In genomic region chr12:9813821-9814798, GRCh38 we compare ENCODE assay signal across 9 cellular contexts. TPM values are rescaled to one million over a fixed set of nuclear protein-coding genes. Genes with fewer than 3 reads are reported as not detected.
A peak's percentile ranks its signal among the peaks of the same experiment; 100 is the strongest.
DNase-seq lines count a peak whose midpoint lies in the region; ATAC-seq, FAIRE-seq and TF ChIP-seq lines count a peak whose summit lies in the region.
"Had no signal": no experiment of that assay in that cellular context is flagged by ENCODE, and none has a peak within 500 bp of the region (broad histone marks: within the 10 kb centered on the region; RNA-seq: fewer than 3 reads in every experiment).

No MANE protein-coding gene starts in this region.

- no peaks in the 10 kb centered on the region for H3K27me3 ChIP-seq in H1 (replicated peaks in 1 of 4; ENCODE audit: control insufficient read depth in 3 of 4, extremely low read depth in 1 of 4, insufficient read depth in 3 of 4, low read length in 3 of 4)

- ATAC-seq in HG02943 (IDR thresholded peaks at IDR 0.05; ENCODE audit: low read depth, unreplicated experiment): peak; percentile 83
- ATAC-seq in activated CD8-positive, alpha-beta T cell treated with anti-CD3 and anti-CD28 coated beads for 36 hours: peak; percentile 98

- no peak overlapping the region for H3K23ac ChIP-seq in H1 (ENCODE audit: insufficient read length)

- DNase-seq in NCI-H2171 treated with DMSO at 0.1 percent for 48 hours (lab: John Stamatoyannopoulos, UW) (peak; percentile 1), NCI-H2171 (lab: John Stamatoyannopoulos, UW) (no peak), NCI-H748 (lab: John Stamatoyannopoulos, UW; ENCODE audit: unreplicated experiment) (peak; percentile 53), H1 (ENCODE audit: low read depth in 1 of 2, low spot score in 2 of 2) (peak; percentile 70 to 98), mesothelial cell of epicardium (ENCODE audit: low spot score in 2 of 2, unreplicated experiment in 2 of 2) (peak in 1 of 2 experiments; percentile 72)
- DNase-seq in activated CD8-positive, alpha-beta T cell treated with anti-CD3 and anti-CD28 coated beads for 36 hours: peak; percentile 94
- peak; percentile 86 for DNase-seq in stimulated activated CD8-positive, alpha-beta memory T cell treated with anti-CD3 and anti-CD28 coated beads, Interleukin-4, amount 100 ng/mL, for 24 hours (ENCODE audit: low read depth)

- no peaks in the 10 kb centered on the region for H3K9me3 Mint-ChIP-seq in activated CD8-positive, alpha-beta T cell treated with anti-CD3 and anti-CD28 coated beads for 36 hours
- no peaks in the 10 kb centered on the region for H3K9me3 Mint-ChIP-seq in mesothelial cell of epicardium

- no peaks in the 10 kb centered on the region for H3K36me3 Mint-ChIP-seq in activated CD8-positive, alpha-beta T cell treated with anti-CD3 and anti-CD28 coated beads for 36 hours (ENCODE audit: low read depth)
- no peaks in the 10 kb centered on the region for H3K36me3 Mint-ChIP-seq in mesothelial cell of epicardium

- H3K4me1 Mint-ChIP-seq in activated CD8-positive, alpha-beta T cell treated with anti-CD3 and anti-CD28 coated beads for 36 hours (ENCODE audit: low read depth): peaks cover 14% of the 10 kb centered on the region
- no peaks in the 10 kb centered on the region for H3K4me1 Mint-ChIP-seq in mesothelial cell of epicardium

- peak overlapping the region; percentile 61 for H4K5ac ChIP-seq in H1 (ENCODE audit: insufficient read length, low read depth, low read length)

- H3K9ac ChIP-seq in H1 (replicated peaks in 1 of 4; ENCODE audit: extremely low read depth in 1 of 4, low read depth in 3 of 4, low read length in 3 of 4): no peak overlapping the region

- H3K4me3 ChIP-seq in H1 (ENCODE audit: extremely low read depth in 1 of 4, insufficient read depth in 2 of 4, low read depth in 3 of 4, low read length in 4 of 4): peak overlapping the region in 3 of 4 experiments; percentile 22 to 50 (median 34); a peak in 3 of 8 replicates

- peak overlapping the region; percentile 13 to 68 for H3K4me2 ChIP-seq in H1 (ENCODE audit: insufficient read depth in 1 of 2, low read depth in 2 of 2, low read length in 2 of 2)

- POLR2A ChIA-PET in activated CD8-positive, alpha-beta T cell treated with anti-CD3 and anti-CD28 coated beads for 36 hours (lab: Charles Lee): interaction anchor here (0.6 to 1.5 kb wide), 16 partner anchors 14 to 603 kb away, joined by 3 to 9 read pairs (median 3); partner anchors contain the start of gene CD69
- POLR2A ChIA-PET in H1 (lab: Charles Lee; ENCODE audit: partially characterized antibody): interaction anchor here (0.9 to 1.2 kb wide), 2 partner anchors 87 to 95 kb away, joined by 4 to 5 read pairs; no protein-coding TSS in a partner anchor

- no peak overlapping the region for H3K18ac ChIP-seq in H1 (ENCODE audit: extremely low read depth, low read length)

- no peak overlapping the region for H2AK5ac ChIP-seq in H1 (ENCODE audit: low read depth, low read length)

- H3K79me1 ChIP-seq in H1 (ENCODE audit: low read depth, low read length): no peaks in the 10 kb centered on the region

- H4K20me1 ChIP-seq in H1 (replicated peaks in 1 of 2; ENCODE audit: control insufficient read depth in 1 of 2, insufficient read depth in 2 of 2, low read length in 2 of 2): no peaks in the 10 kb centered on the region

- peak; percentile 94 for TF ChIP-seq CTCF in activated CD8-positive, alpha-beta T cell treated with anti-CD3 and anti-CD28 coated beads for 36 hours (IDR thresholded peaks at IDR 0.05)
- TF ChIP-seq CTCF in H1 (IDR thresholded peaks at IDR 0.05; ENCODE audit: control extremely low read depth in 1 of 3, insufficient read depth in 1 of 3, low read depth in 1 of 3, low read length in 3 of 3) (peak; percentile 94 to 98 (median 95)), mesothelial cell of epicardium (IDR thresholded peaks at IDR 0.05; ENCODE audit: unreplicated experiment) (peak; percentile 78)

- H3K36me3 ChIP-seq in H1 (ENCODE audit: control insufficient read depth in 2 of 4, insufficient read depth in 4 of 4, low read length in 3 of 4): no peaks in the 10 kb centered on the region

- peak; percentile 97 for TF ChIP-seq RAD21 in H1 (IDR thresholded peaks at IDR 0.05 in 1 of 2, conservative IDR thresholded peaks at IDR 0.05 in 1 of 2; ENCODE audit: low read depth in 2 of 2, low read length in 2 of 2)

- no peaks in the 10 kb centered on the region for H3K4me1 ChIP-seq in H1 (replicated peaks in 1 of 4; ENCODE audit: control insufficient read depth in 3 of 4, insufficient read depth in 4 of 4, low read length in 3 of 4)

- H3K23me2 ChIP-seq in H1 (ENCODE audit: low read depth, low read length): no peaks in the 10 kb centered on the region

- peak overlapping the region; percentile 55 for H3K27ac Mint-ChIP-seq in activated CD8-positive, alpha-beta T cell treated with anti-CD3 and anti-CD28 coated beads for 36 hours
- H3K27ac Mint-ChIP-seq in mesothelial cell of epicardium: no peak overlapping the region

- 53% methylated on average over 30 of the region's 32 CpGs; no CpG with 5 or more reads in 1 of the 2 experiments for WGBS in H1 (ENCODE audit: extremely low coverage in 1 of 2, insufficient coverage in 1 of 2, insufficient read length in 1 of 2, insufficient replicate concordance in 2 of 2, low coverage in 1 of 2, low lambda C conversion rate in 2 of 2, missing lambda C conversion rate in 1 of 2), 2 experiments

- no peak overlapping the region for H3K27ac ChIP-seq in H1 (ENCODE audit: low read depth, low read length)

- peak overlapping the region; percentile 72; the same call in 1 of the 2 replicates for H2BK12ac ChIP-seq in H1 (ENCODE audit: low read depth, low read length)

- H4K8ac ChIP-seq in H1 (ENCODE audit: extremely low read depth, insufficient read depth, low read length): peak overlapping the region; percentile 89

- H3K27me3 Mint-ChIP-seq in activated CD8-positive, alpha-beta T cell treated with anti-CD3 and anti-CD28 coated beads for 36 hours: peaks cover 4% of the 10 kb centered on the region
- peaks cover 9% of the 10 kb centered on the region for H3K27me3 Mint-ChIP-seq in mesothelial cell of epicardium (ENCODE audit: low read depth)

- no peak overlapping the region for H3K4ac ChIP-seq in H1 (replicated peaks; ENCODE audit: insufficient read length, low read depth, low read length)

- TF ChIP-seq EP300 in H1 (IDR thresholded peaks at IDR 0.05; ENCODE audit: borderline replicate concordance in 1 of 2, low read depth in 2 of 2, low read length in 2 of 2): no peak

- no peak overlapping the region for H3K56ac ChIP-seq in H1 (replicated peaks; ENCODE audit: insufficient read length, low read depth, low read length)

- H2BK5ac ChIP-seq in H1 (ENCODE audit: low read depth, low read length): peak overlapping the region; percentile 38; the same call in 1 of the 2 replicates

- no peaks in the 10 kb centered on the region for H3K79me2 ChIP-seq in H1 (ENCODE audit: control insufficient read depth in 1 of 2, insufficient read depth in 2 of 2, low read length in 2 of 2)

- no peak for TF ChIP-seq POLR2A in H1 (IDR thresholded peaks at IDR 0.05; ENCODE audit: control extremely low read depth in 1 of 2, low read depth in 2 of 2, low read length in 2 of 2)

- intact Hi-C loops in activated CD8-positive, alpha-beta T cell treated with anti-CD3 and anti-CD28 coated beads for 36 hours (cut with micrococcal nuclease): loop anchor here (1.0 to 5.0 kb wide), 3 partner anchors 53 to 328 kb away; partner anchors contain the start of gene CLEC2B

- H4K91ac ChIP-seq in H1 (replicated peaks; ENCODE audit: insufficient read length, low read length): peak overlapping the region; percentile 19

- H2BK15ac ChIP-seq in H1 (ENCODE audit: low read length): peak overlapping the region; percentile 61; the same call in 1 of the 2 replicates

- peak overlapping the region; percentile 82 for H2AFZ ChIP-seq in H1 (ENCODE audit: low read length)

- no peak overlapping the region for H3K14ac ChIP-seq in H1 (ENCODE audit: insufficient read length)

- peak overlapping the region; percentile 85 for H3K4me3 Mint-ChIP-seq in activated CD8-positive, alpha-beta T cell treated with anti-CD3 and anti-CD28 coated beads for 36 hours
- peak overlapping the region; percentile 32 for H3K4me3 Mint-ChIP-seq in mesothelial cell of epicardium

- H2BK20ac ChIP-seq in H1 (ENCODE audit: low read length): no peak overlapping the region

- H2BK120ac ChIP-seq in H1 (replicated peaks; ENCODE audit: low read depth, low read length): no peak overlapping the region

- peak; percentile 60 for FAIRE-seq in H1 (lab: Jason Lieb, UNC)
- FAIRE-seq: G401.6 had no signal

- CTCF ChIA-PET in activated CD8-positive, alpha-beta T cell treated with anti-CD3 and anti-CD28 coated beads for 36 hours (lab: Charles Lee): interaction anchor here (0.6 to 17.0 kb wide), 69 partner anchors 8 to 836 kb away, joined by 3 to 219 read pairs (median 4); partner anchors contain the start of genes CLEC12B, CLEC2A, CLEC2B and CLEC7A
- CTCF ChIA-PET in H1 (lab: Charles Lee; ENCODE audit: partially characterized antibody): interaction anchor here (0.6 to 9.2 kb wide), 41 partner anchors 9 to 339 kb away, joined by 3 to 108 read pairs (median 4); partner anchors contain the start of genes CLEC12B, CLEC1B and CLEC2A

- H3K9me3 ChIP-seq in H1 (ENCODE audit: insufficient read depth in 2 of 2, low read depth in 1 of 2, low read length in 1 of 2): no peaks in the 10 kb centered on the region

RNA-seq across cellular contexts. Expression of gene KLRF1, which starts 13.2 kb away (rescaled TPM):
- not detected for total RNA-seq in activated CD8-positive, alpha-beta T cell treated with anti-CD3 and anti-CD28 coated beads for 36 hours
- not detected in 2 replicates for total RNA-seq in H1 (2021; fragmentation: NEBNext Ultra II Directional; extraction: Animal tissue kit (Norgen Biotek cat#: 25700))
- not detected in 2 replicates for polyA plus RNA-seq in H1 (2011; rRNA removed)
- not detected for polyA plus RNA-seq in H1 (2011; cell fraction: cytosol; rRNA removed)
- not detected for polyA plus RNA-seq in H1 (2011; cell fraction: nucleus; rRNA removed)
- polyA plus RNA-seq in H1 (2012, experiment 1 of 2): not detected in 4 replicates
- not detected for polyA plus RNA-seq in H1 (2012, experiment 2 of 2)
- polyA plus RNA-seq in H1 (2013, experiment 1 of 2): not detected
- 0.09 TPM for polyA plus RNA-seq in H1 (2013, experiment 2 of 2)
- polyA minus RNA-seq in H1 (2011; rRNA and poly(A)+ RNA removed): not detected in 2 replicates
- polyA minus RNA-seq in H1 (2011; cell fraction: cytosol; rRNA and poly(A)+ RNA removed): not detected
- polyA minus RNA-seq in H1 (2011; cell fraction: nucleus; rRNA and poly(A)+ RNA removed): not detected
- total RNA-seq in mesothelial cell of epicardium: not detected in 3 replicates

RNA-seq across cellular contexts. Expression of gene CD69, which starts 53.4 kb away (rescaled TPM):
- total RNA-seq in activated CD8-positive, alpha-beta T cell treated with anti-CD3 and anti-CD28 coated beads for 36 hours: 100 to 1,000 TPM; 166 to 174 TPM
- total RNA-seq in H1 (2021; fragmentation: NEBNext Ultra II Directional; extraction: Animal tissue kit (Norgen Biotek cat#: 25700)): not detected in 2 replicates
- polyA plus RNA-seq in H1 (2011; rRNA removed): not detected in 2 replicates
- polyA plus RNA-seq in H1 (2011; cell fraction: cytosol; rRNA removed): not detected
- not detected for polyA plus RNA-seq in H1 (2011; cell fraction: nucleus; rRNA removed)
- polyA plus RNA-seq in H1 (2012, experiment 1 of 2): not detected in 4 replicates
- polyA plus RNA-seq in H1 (2012, experiment 2 of 2): not detected
- not detected for polyA plus RNA-seq in H1 (2013, experiment 1 of 2)
- not detected for polyA plus RNA-seq in H1 (2013, experiment 2 of 2)
- polyA minus RNA-seq in H1 (2011; rRNA and poly(A)+ RNA removed): not detected in 2 replicates
- polyA minus RNA-seq in H1 (2011; cell fraction: cytosol; rRNA and poly(A)+ RNA removed): not detected
- not detected for polyA minus RNA-seq in H1 (2011; cell fraction: nucleus; rRNA and poly(A)+ RNA removed)
- 0.40 to 0.78 TPM (median 0.43 TPM) in 3 replicates for total RNA-seq in mesothelial cell of epicardium

RNA-seq across cellular contexts. Expression of gene CLEC2B, which starts 55.0 kb away (rescaled TPM):
- total RNA-seq in activated CD8-positive, alpha-beta T cell treated with anti-CD3 and anti-CD28 coated beads for 36 hours: 10 to 100 TPM; 38.4 to 43.2 TPM
- not detected in 2 replicates for total RNA-seq in H1 (2021; fragmentation: NEBNext Ultra II Directional; extraction: Animal tissue kit (Norgen Biotek cat#: 25700))
- polyA plus RNA-seq in H1 (2011; rRNA removed): not detected in 2 replicates
- polyA plus RNA-seq in H1 (2011; cell fraction: cytosol; rRNA removed): not detected
- not detected for polyA plus RNA-seq in H1 (2011; cell fraction: nucleus; rRNA removed)
- polyA plus RNA-seq in H1 (2012, experiment 1 of 2): not detected in 4 replicates
- polyA plus RNA-seq in H1 (2012, experiment 2 of 2): not detected
- not detected for polyA plus RNA-seq in H1 (2013, experiment 1 of 2)
- 0.07 TPM for polyA plus RNA-seq in H1 (2013, experiment 2 of 2)
- not detected in 2 replicates for polyA minus RNA-seq in H1 (2011; rRNA and poly(A)+ RNA removed)
- polyA minus RNA-seq in H1 (2011; cell fraction: cytosol; rRNA and poly(A)+ RNA removed): not detected
- polyA minus RNA-seq in H1 (2011; cell fraction: nucleus; rRNA and poly(A)+ RNA removed): not detected
- not detected in 3 replicates for total RNA-seq in mesothelial cell of epicardium

Comparison
In these comparisons a context has a peak if more than half of its experiments do, and no peak if none do; other contexts are left out.
1. RNA of gene CD69, which starts 53.4 kb away (total RNA-seq): 166 to 174 TPM in activated CD8-positive, alpha-beta T cell treated with anti-CD3 and anti-CD28 coated beads for 36 hours; 0.40 to 0.78 TPM in mesothelial cell of epicardium and not detected in H1; every median in the first group is over 10 times any median in the second.
2. RNA of gene CLEC2B, which starts 55.0 kb away (total RNA-seq): 38.4 to 43.2 TPM in activated CD8-positive, alpha-beta T cell treated with anti-CD3 and anti-CD28 coated beads for 36 hours; not detected in mesothelial cell of epicardium and not detected in H1; every median in the first group is over 10 times any median in the second.
3. Peak in every context shown above with its lines, with median percentiles within 50 percentile points of each other: CTCF ChIP-seq.